ENCODE assay signal across 11 cellular contexts in the genomic region with DNA sequence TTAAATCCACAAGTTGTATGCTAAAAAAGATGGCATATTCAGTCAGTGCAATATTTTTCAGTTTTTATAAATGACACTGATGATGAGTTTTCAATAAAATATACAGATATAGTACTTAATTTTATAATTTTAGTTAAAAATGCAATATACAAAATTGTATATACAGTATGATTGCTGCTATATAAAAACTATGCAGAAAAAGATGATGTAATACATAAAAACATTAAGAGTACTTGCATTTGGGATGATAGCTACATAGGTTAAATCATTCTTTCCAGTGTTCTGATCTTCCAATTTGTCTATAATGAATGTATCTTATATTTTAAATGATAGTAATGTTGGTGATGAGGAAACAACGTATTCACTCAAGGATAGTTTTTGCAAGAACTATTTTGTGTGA.
"Had no signal": no experiment of that assay in that cellular context is flagged by ENCODE, and none has a peak within 500 bp of the region (broad histone marks: within the 10 kb centered on the region; RNA-seq: fewer than 3 reads in every experiment).

No MANE protein-coding gene starts in this region.

- H3K27ac ChIP-seq: GM23248, HL-60, KMS-11 had no signal

- DNase-seq: GM23248, GOT3, H7, HFFc6, IMR-90, Karpas-422, KBM-7 had no signal

- H3K36me3 ChIP-seq: HAP-1 had no signal

- H3K4me2 ChIP-seq: KMS-11 had no signal

- H2AFZ ChIP-seq: GM23248 had no signal

- H3K4me3 ChIP-seq: GM23248, HAP-1 had no signal

- H3K9me3 ChIP-seq: HAP-1 had no signal

- H3K4me1 ChIP-seq: HAP-1 had no signal

- ATAC-seq: HCT116 had no signal

- H3K9ac ChIP-seq: GM23248, KMS-11 had no signal
